21 cellular contexts compared by ENCODE assay signal in the genomic region with DNA sequence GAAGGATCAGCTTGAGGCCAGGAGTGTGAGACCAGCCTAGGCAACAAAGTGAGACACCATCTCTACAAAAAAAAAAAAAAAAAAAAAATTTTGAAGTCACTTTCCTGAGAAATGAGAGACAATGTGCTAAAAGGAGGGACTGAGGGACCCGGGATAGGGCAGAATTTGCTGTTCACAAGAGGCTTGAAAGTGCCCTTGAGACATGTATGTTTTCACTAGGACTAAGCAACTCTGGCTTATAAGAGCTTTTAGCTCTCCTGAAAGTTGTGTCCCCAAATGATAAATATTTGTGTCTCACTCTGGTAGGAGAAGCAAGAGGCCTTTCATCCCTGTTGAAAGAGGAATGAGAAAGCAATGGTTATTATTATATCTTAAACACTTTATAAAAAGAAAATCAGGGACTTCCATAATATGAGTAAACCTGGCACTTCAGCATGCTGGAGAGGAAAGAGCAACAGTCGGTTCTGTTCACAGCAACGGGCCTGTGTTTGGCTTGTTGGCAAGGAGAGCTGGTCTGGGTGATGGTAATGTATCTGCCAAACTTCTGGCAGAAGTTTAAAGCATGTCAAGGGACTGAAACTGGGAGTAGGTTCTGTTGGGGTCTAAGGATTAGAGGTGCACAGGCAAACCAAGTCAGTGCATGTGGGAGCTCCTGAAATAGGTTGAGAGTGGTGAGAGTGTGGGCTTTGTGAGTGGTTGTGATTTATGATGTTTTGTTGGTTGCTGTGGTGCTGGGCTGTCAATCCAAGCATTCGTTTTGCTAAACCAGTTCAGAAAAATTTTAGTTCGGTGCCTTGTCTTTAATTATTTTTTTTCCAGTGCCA. TPM values are rescaled to one million over a fixed set of nuclear protein-coding genes. Genes with fewer than 3 reads are reported as not detected.
DNase-seq lines count a peak whose midpoint lies in the region; ATAC-seq and TF ChIP-seq lines count a peak whose summit lies in the region.
"Had no signal": no experiment of that assay in that cellular context is flagged by ENCODE, and none has a peak within 500 bp of the region (broad histone marks: within the 10 kb centered on the region; RNA-seq: fewer than 3 reads in every experiment).

No MANE protein-coding gene starts in this region.

- no peak for TF ChIP-seq CTCF in foreskin keratinocyte (conservative IDR thresholded peaks at IDR 0.05)

- ATAC-seq in foreskin keratinocyte = peak; percentile 23
- no peak for ATAC-seq in GM18907 (IDR thresholded peaks at IDR 0.05; ENCODE audit: unreplicated experiment)
- ATAC-seq: HepG2; stimulated activated naive CD8-positive, alpha-beta T cell treated with anti-CD3 and anti-CD28 coated beads, Interleukin-15, amount 100 ng/mL, for 72 hours had no signal

- H3K27ac ChIP-seq in Karpas-422 (ENCODE audit: low read length) (no peak overlapping the region), foreskin keratinocyte (no peak overlapping the region), stomach smooth muscle (ENCODE audit: low read length) (peak overlapping the region; percentile 62), SJCRH30 (no peak overlapping the region)
- H3K27ac ChIP-seq: C4-2B, vagina, VCaP had no signal

- no peak overlapping the region for H3K4me2 ChIP-seq in Karpas-422 (ENCODE audit: low read depth, low read length, poor library complexity, severe bottlenecking)

- no peaks in the 10 kb centered on the region for H3K79me2 ChIP-seq in Karpas-422 (ENCODE audit: low read length)

- no peaks in the 10 kb centered on the region for H3K9me2 ChIP-seq in Karpas-422 (replicated peaks; ENCODE audit: insufficient read depth, low read length)

- H3K27me3 ChIP-seq in Karpas-422 (ENCODE audit: low read length) = no peaks in the 10 kb centered on the region
- peaks cover 6% of the 10 kb centered on the region for H3K27me3 ChIP-seq in foreskin keratinocyte
- no peaks in the 10 kb centered on the region for H3K27me3 ChIP-seq in stomach smooth muscle (ENCODE audit: control insufficient read depth in 1 of 2, insufficient read depth in 2 of 2, low read length in 2 of 2)
- H3K27me3 ChIP-seq in SJCRH30 = no peaks in the 10 kb centered on the region
- H3K27me3 ChIP-seq: vagina had no signal

- H3K9ac ChIP-seq in Karpas-422 (ENCODE audit: low read length) = no peak overlapping the region
- H3K9ac ChIP-seq in stomach smooth muscle (ENCODE audit: low read length in 2 of 2) = no peak overlapping the region

- peak; percentile 12 for DNase-seq in Karpas-422
- DNase-seq in foreskin keratinocyte = no peak
- peak; percentile 33 to 82 for DNase-seq in lung microvascular endothelial cell (ENCODE audit: low read depth in 2 of 2)
- no peak for DNase-seq in SK-N-DZ (ENCODE audit: low spot score)
- DNase-seq in SJCRH30 = no peak
- no peak for DNase-seq in NCI-H2029 (lab: John Stamatoyannopoulos, UW)
- DNase-seq: activated CD4-positive, alpha-beta T cell treated with anti-CD3 and anti-CD28 coated beads, Interleukin-2, amount 50 U/mL, for 4 hours; activated effector memory CD4-positive, alpha-beta T cell treated with Interleukin-2 at 50 U/mL for 16 hours; cortex of kidney; HFFc6; NCI-H510A; nephron progenitor cell; posterior cingulate gyrus; stimulated activated CD4-positive, alpha-beta T cell treated with anti-CD3 and anti-CD28 coated beads, Interleukin-4, amount 100 ng/mL, for 1 hour; stimulated activated naive CD8-positive, alpha-beta T cell treated with anti-CD3 and anti-CD28 coated beads, Interleukin-15, amount 100 ng/mL, for 72 hours had no signal

- H3K4me1 ChIP-seq in Karpas-422 (ENCODE audit: low read length) (no peaks in the 10 kb centered on the region), foreskin keratinocyte (no peaks in the 10 kb centered on the region), stomach smooth muscle (ENCODE audit: control insufficient read depth, insufficient read depth, low read length) (peaks cover 15% of the 10 kb centered on the region), SJCRH30 (no peaks in the 10 kb centered on the region)
- H3K4me1 ChIP-seq: vagina had no signal

- no peaks in the 10 kb centered on the region for H4K20me1 ChIP-seq in Karpas-422 (ENCODE audit: insufficient read depth, low read depth, low read length)

- H2AFZ ChIP-seq in Karpas-422 (ENCODE audit: low read length) = no peak overlapping the region

- H3K36me3 ChIP-seq in Karpas-422 (ENCODE audit: insufficient read depth, low read length) (no peaks in the 10 kb centered on the region), stomach smooth muscle (ENCODE audit: control insufficient read depth in 2 of 2, insufficient read depth in 2 of 2, low read length in 2 of 2) (no peaks in the 10 kb centered on the region), SJCRH30 (no peaks in the 10 kb centered on the region)
- H3K36me3 ChIP-seq: vagina had no signal

- no peaks in the 10 kb centered on the region for H3K9me3 ChIP-seq in Karpas-422 (ENCODE audit: low read length)
- H3K9me3 ChIP-seq in stomach smooth muscle (ENCODE audit: control insufficient read depth in 2 of 2, low read length in 2 of 2) = no peaks in the 10 kb centered on the region
- no peaks in the 10 kb centered on the region for H3K9me3 ChIP-seq in SJCRH30 (replicated peaks)
- H3K9me3 ChIP-seq: vagina had no signal

- H3K4me3 ChIP-seq in Karpas-422 (ENCODE audit: low read length) (no peak overlapping the region), stomach smooth muscle (ENCODE audit: low read length in 2 of 2) (peak overlapping the region; percentile 25 to 47), SJCRH30 (no peak overlapping the region)
- H3K4me3 ChIP-seq: vagina had no signal

RNA-seq across cellular contexts. Expression of a gene that starts 32.2 kb away (rescaled TPM):
- total RNA-seq in Karpas-422 (2014; rRNA removed; shearing (Covaris generic); ENCODE audit: low replicate concordance) = not detected in 2 replicates
- total RNA-seq in foreskin keratinocyte (0.25 and 0.37 TPM in 2 replicates), lung microvascular endothelial cell (3.3 and 11.1 TPM in 2 replicates)
- polyA plus RNA-seq in foreskin keratinocyte = 0.17 and 0.24 TPM in 2 replicates
- polyA plus RNA-seq in SK-N-DZ (2014; cell fraction: cytosol; rRNA removed) = 0.29 and 2.0 TPM in 2 replicates
- polyA plus RNA-seq in SK-N-DZ (2014; cell fraction: nucleus; rRNA removed) = 7.3 and 7.4 TPM in 2 replicates
- total RNA-seq in SJCRH30 (2014; rRNA removed; shearing (Covaris generic)) = 0.08 and 0.10 TPM in 2 replicates
- total RNA-seq: HepG2 had no signal
- polyA plus RNA-seq: HepG2 had no signal

Comparison
In these comparisons a context has a peak if more than half of its experiments do, and no peak if none do; other contexts are left out.
1. DNase-seq: peak in Karpas-422 (single experiment) and lung microvascular endothelial cell (2 of 2); none in foreskin keratinocyte (0 of 2), SK-N-DZ (single experiment), SJCRH30 (0 of 2) and NCI-H2029 (single experiment).
2. H3K4me3 ChIP-seq: peak in stomach smooth muscle (2 of 2); none in Karpas-422 (single experiment) and SJCRH30 (single experiment).